ENCODE assay signal across 15 cellular contexts in the genomic region with DNA sequence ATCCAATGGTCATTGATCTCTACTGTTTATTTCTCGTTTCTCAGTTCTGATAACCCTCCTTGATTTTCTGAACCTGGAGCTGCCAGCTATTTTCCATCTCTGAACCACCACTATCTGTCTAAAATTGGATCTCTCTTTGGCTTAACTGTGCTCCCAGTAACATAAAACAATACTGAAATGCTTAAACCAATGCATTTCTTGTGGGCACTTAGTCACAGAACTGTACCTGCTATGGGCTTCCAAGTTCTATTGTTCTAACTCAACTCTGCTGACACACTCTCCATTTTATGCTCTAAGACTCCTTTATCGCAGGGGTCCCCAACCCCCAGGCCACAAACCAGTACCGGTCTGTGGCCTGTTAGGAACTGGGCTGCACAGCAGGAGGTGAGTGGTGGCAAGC.
A peak's percentile ranks its signal among the peaks of the same experiment; 100 is the strongest.
DNase-seq lines count a peak whose midpoint lies in the region; ATAC-seq, FAIRE-seq and TF ChIP-seq lines count a peak whose summit lies in the region.
"Had no signal": no experiment of that assay in that cellular context is flagged by ENCODE, and none has a peak within 500 bp of the region (broad histone marks: within the 10 kb centered on the region; RNA-seq: fewer than 3 reads in every experiment).

No MANE protein-coding gene starts in this region.

- no peak overlapping the region for H4K8ac ChIP-seq in H1 (ENCODE audit: extremely low read depth, insufficient read depth, low read length)

- TF ChIP-seq CTCF in left ventricle myocardium inferior (IDR thresholded peaks at IDR 0.05; ENCODE audit: borderline replicate concordance) (no peak), H1 (IDR thresholded peaks at IDR 0.05; ENCODE audit: control extremely low read depth in 1 of 3, insufficient read depth in 1 of 3, low read depth in 1 of 3, low read length in 3 of 3) (no peak), upper lobe of right lung (IDR thresholded peaks at IDR 0.05) (no peak)

- no peak overlapping the region for H3K4me2 ChIP-seq in H1 (ENCODE audit: insufficient read depth in 1 of 2, low read depth in 2 of 2, low read length in 2 of 2)

- peaks cover 55% of the 10 kb centered on the region for H3K4me1 ChIP-seq in left ventricle myocardium inferior
- H3K4me1 ChIP-seq in H1 (replicated peaks in 1 of 4; ENCODE audit: control insufficient read depth in 3 of 4, insufficient read depth in 4 of 4, low read length in 3 of 4): peaks cover 0 to 10% (median 4%) of the 10 kb centered on the region in 4 experiments; a peak in 3 of 7 replicates
- peaks cover 34% of the 10 kb centered on the region for H3K4me1 ChIP-seq in muscle layer of colon (ENCODE audit: insufficient read depth, low read length)
- H3K4me1 ChIP-seq in upper lobe of right lung: peaks cover 34% of the 10 kb centered on the region
- H3K4me1 ChIP-seq: HAP-1 had no signal

- H3K79me1 ChIP-seq in H1 (ENCODE audit: low read depth, low read length): peaks cover 8% of the 10 kb centered on the region; the same call in 1 of the 2 replicates

- no peak for TF ChIP-seq RAD21 in H1 (IDR thresholded peaks at IDR 0.05 in 1 of 2, conservative IDR thresholded peaks at IDR 0.05 in 1 of 2; ENCODE audit: low read depth in 2 of 2, low read length in 2 of 2)

- peaks cover 1 to 2% of the 10 kb centered on the region in 2 experiments for H4K20me1 ChIP-seq in H1 (replicated peaks in 1 of 2; ENCODE audit: control insufficient read depth in 1 of 2, insufficient read depth in 2 of 2, low read length in 2 of 2)

- H3K23me2 ChIP-seq in H1 (ENCODE audit: low read depth, low read length): no peaks in the 10 kb centered on the region

- peaks cover 0 to 30% of the 10 kb centered on the region in 2 experiments; a peak in 3 of 4 replicates for H3K79me2 ChIP-seq in H1 (ENCODE audit: control insufficient read depth in 1 of 2, insufficient read depth in 2 of 2, low read length in 2 of 2)

- TF ChIP-seq POLR2A in H1 (IDR thresholded peaks at IDR 0.05; ENCODE audit: control extremely low read depth in 1 of 2, low read depth in 2 of 2, low read length in 2 of 2): no peak

- DNase-seq in left ventricle myocardium inferior: no peak
- DNase-seq in Right ventricle myocardium inferior (ENCODE audit: missing footprints): no peak
- no peak for DNase-seq in H1 (ENCODE audit: low read depth in 1 of 2, low spot score in 2 of 2)
- DNase-seq in upper lobe of right lung: no peak
- DNase-seq in NCI-H1105 (lab: John Stamatoyannopoulos, UW): no peak
- DNase-seq in stimulated activated CD4-positive, alpha-beta T cell treated with anti-CD3 and anti-CD28 coated beads, Interleukin-15, amount 100 ng/mL, for 24 hours: no peak
- DNase-seq in head of caudate nucleus: no peak
- DNase-seq: glutamatergic neuron, midbrain, NCI-H1694, NCI-H69 had no signal

- no peak overlapping the region for H4K91ac ChIP-seq in H1 (replicated peaks; ENCODE audit: insufficient read length, low read length)

- no peak overlapping the region for H3K9ac ChIP-seq in H1 (replicated peaks in 1 of 4; ENCODE audit: extremely low read depth in 1 of 4, low read depth in 3 of 4, low read length in 3 of 4)
- no peak overlapping the region for H3K9ac ChIP-seq in muscle layer of colon (ENCODE audit: low read length)

- no peak overlapping the region for H3K4ac ChIP-seq in H1 (replicated peaks; ENCODE audit: insufficient read length, low read depth, low read length)

- H3K56ac ChIP-seq in H1 (replicated peaks; ENCODE audit: insufficient read length, low read depth, low read length): no peak overlapping the region

- H3K4me3 ChIP-seq in left ventricle myocardium inferior (no peak overlapping the region), H1 (ENCODE audit: extremely low read depth in 1 of 4, insufficient read depth in 2 of 4, low read depth in 3 of 4, low read length in 4 of 4) (no peak overlapping the region), muscle layer of colon (ENCODE audit: low read depth in 1 of 2, low read length in 2 of 2) (no peak overlapping the region), upper lobe of right lung (no peak overlapping the region)
- H3K4me3 ChIP-seq: GM12878, HAP-1 had no signal

- no peaks in the 10 kb centered on the region for H3K36me3 ChIP-seq in left ventricle myocardium inferior
- H3K36me3 ChIP-seq in H1 (ENCODE audit: control insufficient read depth in 2 of 4, insufficient read depth in 4 of 4, low read length in 3 of 4): no peaks in the 10 kb centered on the region
- no peaks in the 10 kb centered on the region for H3K36me3 ChIP-seq in muscle layer of colon (ENCODE audit: insufficient read depth, low read length)
- H3K36me3 ChIP-seq in upper lobe of right lung: no peaks in the 10 kb centered on the region
- H3K36me3 ChIP-seq: HAP-1 had no signal

- H3K27ac ChIP-seq in left ventricle myocardium inferior (replicated peaks): peak overlapping the region; percentile 49
- peak overlapping the region; percentile 10; the same call in 1 of the 2 replicates for H3K27ac ChIP-seq in H1 (ENCODE audit: low read depth, low read length)
- H3K27ac ChIP-seq in muscle layer of colon (ENCODE audit: low read depth, low read length): peak overlapping the region; percentile 50
- peak overlapping the region; percentile 81 for H3K27ac ChIP-seq in upper lobe of right lung

- no peak overlapping the region for H2AFZ ChIP-seq in H1 (ENCODE audit: low read length)

- no peak overlapping the region for H2BK20ac ChIP-seq in H1 (ENCODE audit: low read length)

- H3K27me3 ChIP-seq in left ventricle myocardium inferior (ENCODE audit: low read depth) (no peaks in the 10 kb centered on the region), H1 (replicated peaks in 1 of 4; ENCODE audit: control insufficient read depth in 3 of 4, extremely low read depth in 1 of 4, insufficient read depth in 3 of 4, low read length in 3 of 4) (no peaks in the 10 kb centered on the region), muscle layer of colon (ENCODE audit: control insufficient read depth in 1 of 2, insufficient read depth in 2 of 2, low read length in 2 of 2) (no peaks in the 10 kb centered on the region), upper lobe of right lung (no peaks in the 10 kb centered on the region)

- no peak overlapping the region for H2BK5ac ChIP-seq in H1 (ENCODE audit: low read depth, low read length)

- no peak for ATAC-seq in Right ventricle myocardium inferior
- ATAC-seq in upper lobe of right lung: no peak
- ATAC-seq: GM12878 had no signal

- no peak for TF ChIP-seq EP300 in H1 (IDR thresholded peaks at IDR 0.05; ENCODE audit: borderline replicate concordance in 1 of 2, low read depth in 2 of 2, low read length in 2 of 2)

- intact Hi-C loops in left ventricle myocardium inferior (cut with micrococcal nuclease): no loop called here
- intact Hi-C loops in Right ventricle myocardium inferior (cut with DNase I): loop anchor here (2.0 kb wide), 1 partner anchor 21 kb away; no protein-coding TSS in a partner anchor
- intact Hi-C loops in upper lobe of right lung (cut with DNase I): no loop called here
- intact Hi-C loops in head of caudate nucleus (cut with DNase I): no loop called here

- H3K9me3 ChIP-seq in left ventricle myocardium inferior (replicated peaks) (no peaks in the 10 kb centered on the region), H1 (ENCODE audit: insufficient read depth in 2 of 2, low read depth in 1 of 2, low read length in 1 of 2) (no peaks in the 10 kb centered on the region), muscle layer of colon (ENCODE audit: low read length) (no peaks in the 10 kb centered on the region), upper lobe of right lung (no peaks in the 10 kb centered on the region)
- H3K9me3 ChIP-seq: HAP-1 had no signal

- H3K23ac ChIP-seq in H1 (ENCODE audit: insufficient read length): no peak overlapping the region

- H3K18ac ChIP-seq in H1 (ENCODE audit: extremely low read depth, low read length): no peak overlapping the region

- WGBS in H1 (ENCODE audit: extremely low coverage in 1 of 2, insufficient coverage in 1 of 2, insufficient read length in 1 of 2, insufficient replicate concordance in 2 of 2, low coverage in 1 of 2, low lambda C conversion rate in 2 of 2, missing lambda C conversion rate in 1 of 2), 2 experiments: 92% methylated on average over 3 of the region's 3 CpGs; no CpG with 5 or more reads in 1 of the 2 experiments

- H2BK12ac ChIP-seq in H1 (ENCODE audit: low read depth, low read length): no peak overlapping the region; the same call in 1 of the 2 replicates

- H2BK120ac ChIP-seq in H1 (replicated peaks; ENCODE audit: low read depth, low read length): no peak overlapping the region

- H4K5ac ChIP-seq in H1 (ENCODE audit: insufficient read length, low read depth, low read length): no peak overlapping the region

- POLR2A ChIA-PET in H1 (lab: Charles Lee; ENCODE audit: partially characterized antibody): no interaction called here

- FAIRE-seq in H1 (lab: Jason Lieb, UNC): no peak
- FAIRE-seq: colon, GM12878 had no signal

- CTCF ChIA-PET in H1 (lab: Charles Lee; ENCODE audit: partially characterized antibody): interaction anchor here (0.6 to 1.4 kb wide), 7 partner anchors 60 to 509 kb away, joined by 3 to 4 read pairs (median 3); no protein-coding TSS in a partner anchor

- no peak overlapping the region for H3K14ac ChIP-seq in H1 (ENCODE audit: insufficient read length)

- no peak overlapping the region for H2BK15ac ChIP-seq in H1 (ENCODE audit: low read length)

- H2AK5ac ChIP-seq in H1 (ENCODE audit: low read depth, low read length): no peak overlapping the region

TF ChIP-seq in H1, 55 proteins besides CTCF, POLR2A, EP300 and RAD21 (continues in another document):
- TF ChIP-seq SRF (IDR thresholded peaks at IDR 0.05; ENCODE audit: low read depth, low read length) (no peak), SAP30 (IDR thresholded peaks at IDR 0.05; ENCODE audit: insufficient read depth, insufficient replicate concordance, low read length) (no peak), TAF1 (IDR thresholded peaks at IDR 0.05; ENCODE audit: low read depth, low read length) (no peak), KDM1A (IDR thresholded peaks at IDR 0.05; ENCODE audit: borderline replicate concordance, low read length) (no peak), BCL11A (IDR thresholded peaks at IDR 0.05; ENCODE audit: low read depth in 2 of 2, low read length in 2 of 2) (no peak)
- TF ChIP-seq, protein P1, sequence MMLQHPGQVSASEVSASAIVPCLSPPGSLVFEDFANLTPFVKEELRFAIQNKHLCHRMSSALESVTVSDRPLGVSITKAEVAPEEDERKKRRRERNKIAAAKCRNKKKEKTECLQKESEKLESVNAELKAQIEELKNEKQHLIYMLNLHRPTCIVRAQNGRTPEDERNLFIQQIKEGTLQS (IDR thresholded peaks at IDR 0.05; ENCODE audit: insufficient read depth, low read depth, low read length): no peak

Comparison
In these comparisons a context has a peak if more than half of its experiments do, and no peak if none do; other contexts are left out.
1. H3K27ac ChIP-seq: peak in every context shown above with its lines; median percentile 81 in upper lobe of right lung; 50 in muscle layer of colon; 49 in left ventricle myocardium inferior; 10 in H1.